Comparison of ENCODE assay signal across 27 cellular contexts in the genomic region with DNA sequence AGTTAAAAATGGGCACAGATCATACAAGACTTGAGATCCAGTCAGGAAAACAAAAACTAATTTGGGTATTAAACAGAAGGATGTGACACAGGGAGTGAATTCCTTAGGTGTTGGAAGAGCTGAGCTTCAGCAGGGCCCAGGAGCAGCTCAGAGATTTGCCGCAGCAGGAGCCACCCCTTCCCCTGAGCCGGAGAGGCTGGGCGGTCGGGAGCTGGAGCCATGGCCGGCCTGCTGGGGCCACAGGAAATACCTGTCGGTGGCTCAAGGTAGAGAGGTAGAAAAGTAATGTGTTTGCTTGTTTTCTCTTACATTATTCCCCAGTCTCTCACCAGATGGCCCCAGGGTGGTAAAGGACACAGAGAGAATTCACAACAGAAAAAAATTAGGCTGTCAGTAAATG.
"Had no signal": no experiment of that assay in that cellular context is flagged by ENCODE, and none has a peak within 500 bp of the region (broad histone marks: within the 10 kb centered on the region; RNA-seq: fewer than 3 reads in every experiment).

No MANE protein-coding gene starts in this region.

- H3K4me3 Mint-ChIP-seq: activated CD8-positive, alpha-beta T cell treated with anti-CD3 and anti-CD28 coated beads for 36 hours; activated naive CD8-positive, alpha-beta T cell treated with anti-CD3 and anti-CD28 coated beads, Interleukin-2, amount 10 ng/mL, durations not matched to agents 7 days and 5 days; activated T-cell treated with anti-CD3 and anti-CD28 coated beads, Interleukin-2, amount 50 U/mL, for 4 hours; activated T-helper 17 cell treated with anti-CD3 and anti-CD28 coated beads, Interleukin-2, amount 50 U/mL, for 72 hours; brain had no signal

- DNase-seq: activated CD4-positive, alpha-beta T cell treated with anti-CD3 and anti-CD28 coated beads for 1 hour; activated CD4-positive, alpha-beta T cell treated with anti-CD3 and anti-CD28 coated beads for 48 hours; activated CD4-positive, alpha-beta T cell treated with anti-CD3 and anti-CD28 coated beads, Interleukin-2, amount 50 U/mL, for 1 hour; activated CD4-positive, alpha-beta T cell treated with anti-CD3 and anti-CD28 coated beads, Interleukin-2, amount 50 U/mL, for 48 hours; activated CD8-positive, alpha-beta memory T cell treated with anti-CD3 and anti-CD28 coated beads for 24 hours; activated CD8-positive, alpha-beta T cell treated with anti-CD3 and anti-CD28 coated beads for 36 hours; activated effector memory CD4-positive, alpha-beta T cell treated with Interleukin-2 at 50 U/mL for 16 hours; activated gamma-delta T cell treated with Interleukin-2 at 50 U/mL for 16 hours; activated naive CD4-positive, alpha-beta T cell treated with Interleukin-2 at 50 U/mL for 16 hours; activated naive CD8-positive, alpha-beta T cell treated with anti-CD3 and anti-CD28 coated beads, Interleukin-2, amount 10 ng/mL, durations not matched to agents 7 days and 5 days; activated T-cell treated with anti-CD3 and anti-CD28 coated beads, Interleukin-2, amount 50 U/mL, for 4 hours; central memory CD4-positive, alpha-beta T cell; cerebellar nuclear complex; colonic mucosa; effector CD8-positive, alpha-beta T cell; foreskin fibroblast; gastrocnemius medialis; glutamatergic neuron; heart left ventricle; T-helper 2 cell had no signal

- H3K27me3 Mint-ChIP-seq: activated CD8-positive, alpha-beta T cell treated with anti-CD3 and anti-CD28 coated beads for 36 hours; activated naive CD8-positive, alpha-beta T cell treated with anti-CD3 and anti-CD28 coated beads, Interleukin-2, amount 10 ng/mL, durations not matched to agents 7 days and 5 days; activated T-helper 17 cell treated with anti-CD3 and anti-CD28 coated beads, Interleukin-2, amount 50 U/mL, for 72 hours; brain had no signal

- H3K27ac Mint-ChIP-seq: activated CD8-positive, alpha-beta T cell treated with anti-CD3 and anti-CD28 coated beads for 36 hours; activated naive CD4-positive, alpha-beta T cell treated with anti-CD3 and anti-CD28 coated beads, Interleukin-2, amount 50 U/mL, for 72 hours; activated naive CD8-positive, alpha-beta T cell treated with anti-CD3 and anti-CD28 coated beads, Interleukin-2, amount 10 ng/mL, durations not matched to agents 7 days and 5 days; activated T-helper 17 cell treated with anti-CD3 and anti-CD28 coated beads, Interleukin-2, amount 50 U/mL, for 72 hours; brain had no signal

- ATAC-seq: activated CD8-positive, alpha-beta T cell treated with anti-CD3 and anti-CD28 coated beads for 36 hours; activated naive CD4-positive, alpha-beta T cell treated with anti-CD3 and anti-CD28 coated beads, Interleukin-2, amount 50 U/mL, for 72 hours; activated T-cell treated with anti-CD3 and anti-CD28 coated beads, Interleukin-2, amount 50 U/mL, for 4 hours; activated T-helper 17 cell treated with anti-CD3 and anti-CD28 coated beads, Interleukin-2, amount 50 U/mL, for 72 hours; gastrocnemius medialis; heart left ventricle had no signal

- H3K4me1 ChIP-seq: ascending aorta, breast epithelium, colonic mucosa, gastrocnemius medialis had no signal

- H3K4me1 Mint-ChIP-seq: brain had no signal

- H3K27me3 ChIP-seq: ascending aorta, breast epithelium, cardiac muscle cell, colonic mucosa, gastrocnemius medialis, heart left ventricle had no signal

- H3K36me3 ChIP-seq: breast epithelium, colonic mucosa had no signal

- H3K27ac ChIP-seq: ascending aorta, breast epithelium, cardiac muscle cell, colonic mucosa, epithelial cell of prostate, gastrocnemius medialis, heart left ventricle had no signal

- H3K9me3 ChIP-seq: ascending aorta, breast epithelium, colonic mucosa, gastrocnemius medialis, heart left ventricle had no signal

- H3K9me3 Mint-ChIP-seq: activated CD8-positive, alpha-beta T cell treated with anti-CD3 and anti-CD28 coated beads for 36 hours; activated naive CD4-positive, alpha-beta T cell treated with anti-CD3 and anti-CD28 coated beads, Interleukin-2, amount 50 U/mL, for 72 hours; activated naive CD8-positive, alpha-beta T cell treated with anti-CD3 and anti-CD28 coated beads, Interleukin-2, amount 10 ng/mL, durations not matched to agents 7 days and 5 days; activated T-cell treated with anti-CD3 and anti-CD28 coated beads, Interleukin-2, amount 50 U/mL, for 4 hours; activated T-helper 17 cell treated with anti-CD3 and anti-CD28 coated beads, Interleukin-2, amount 50 U/mL, for 72 hours; brain had no signal

- H3K4me3 ChIP-seq: ascending aorta, breast epithelium, cardiac muscle cell, colonic mucosa, gastrocnemius medialis, heart left ventricle had no signal
